8 cellular contexts compared by ENCODE assay signal in the genomic region with DNA sequence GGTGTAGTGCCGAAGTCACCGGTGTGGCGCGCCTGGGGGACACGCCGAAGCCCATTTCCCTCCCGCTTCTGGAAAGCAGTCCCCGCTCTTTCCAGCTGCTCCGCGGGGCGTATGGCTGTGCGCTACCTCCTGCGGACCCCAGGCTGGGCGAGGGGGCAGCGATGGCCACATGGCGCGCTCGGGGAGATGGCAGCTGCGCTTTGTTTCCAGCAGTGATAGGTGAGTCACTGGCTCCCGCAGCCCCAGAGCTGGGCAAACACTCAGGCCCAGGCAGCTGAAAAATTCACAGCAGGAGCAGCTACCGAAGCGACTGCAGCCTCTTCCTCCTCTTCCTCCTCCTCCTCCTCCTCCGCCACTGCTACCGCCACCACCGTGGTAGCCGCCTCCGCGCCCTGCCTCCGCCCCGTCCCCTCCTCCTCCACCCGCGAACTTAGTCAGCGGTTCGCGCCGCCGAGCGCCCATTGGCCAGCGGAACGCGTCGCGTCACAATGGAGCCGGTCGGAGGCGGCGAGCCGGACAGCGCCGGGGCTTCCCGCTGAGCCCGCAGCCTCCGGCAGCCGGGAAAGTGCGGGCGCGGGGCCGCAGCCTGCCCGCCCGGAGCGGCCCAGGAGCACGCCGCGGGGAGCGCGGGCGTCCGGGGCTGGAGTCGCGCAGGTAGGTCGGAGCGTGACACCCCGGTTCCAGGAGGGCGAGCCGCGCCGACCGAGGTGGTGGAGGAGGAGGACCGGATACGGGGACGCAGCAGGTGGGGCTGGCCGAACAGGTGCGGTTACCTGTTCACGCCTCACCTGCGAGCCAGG. TPM values are rescaled to one million over a fixed set of nuclear protein-coding genes. Genes with fewer than 3 reads are reported as not detected.
DNase-seq lines count a peak whose midpoint lies in the region; ATAC-seq and TF ChIP-seq lines count a peak whose summit lies in the region.

A gene (plus strand): TSS at position 461 of the 800 bp plus-strand sequence. CDS start 57,822 bp downstream, outside the sequence.

- peak within 1 kb of the TSS; percentile 71 to 85 for H3K27ac Mint-ChIP-seq in natural killer cell treated with Interleukin-12 subunit alpha and Interleukin-12 subunit beta and Interleukin-15 and Interleukin-18, amount 100 ng/mL, for 72 hours

- no peak for TF ChIP-seq CTCF in RWPE1 (conservative IDR thresholded peaks at IDR 0.05; ENCODE audit: low read depth)
- TF ChIP-seq CTCF in fibroblast of pulmonary artery (IDR thresholded peaks at IDR 0.05; ENCODE audit: low read length, missing control alignments): no peak

- peaks cover 0 to 6% of the 10 kb centered on the region in 2 donors for H3K27me3 Mint-ChIP-seq in natural killer cell treated with Interleukin-12 subunit alpha and Interleukin-12 subunit beta and Interleukin-15 and Interleukin-18, amount 100 ng/mL, for 72 hours

- peak; percentile 74 for ATAC-seq in GM21576 (IDR thresholded peaks at IDR 0.05; ENCODE audit: unreplicated experiment)
- peak; percentile 97 to 99 for ATAC-seq in natural killer cell treated with Interleukin-12 subunit alpha and Interleukin-12 subunit beta and Interleukin-15 and Interleukin-18, amount 100 ng/mL, for 72 hours

- TF ChIP-seq EP300 in Ishikawa (IDR thresholded peaks at IDR 0.05; ENCODE audit: borderline replicate concordance): 0 out of 2 replicates have a peak, but pooled peaks have one; percentile 9

- CTCF ChIA-PET in RWPE1 (lab: Yijun Ruan, JAX): interaction anchor here (0.6 kb wide), 1 partner anchor 28 kb away, joined by 4 read pairs; no protein-coding TSS in a partner anchor

- H3K4me1 Mint-ChIP-seq in natural killer cell treated with Interleukin-12 subunit alpha and Interleukin-12 subunit beta and Interleukin-15 and Interleukin-18, amount 100 ng/mL, for 72 hours (ENCODE audit: low read depth in 2 of 2): peaks cover 15 to 20% of the 10 kb centered on the region in 2 donors

- no peak within 1 kb of the TSS for H3K4me3 Mint-ChIP-seq in natural killer cell treated with Interleukin-12 subunit alpha and Interleukin-12 subunit beta and Interleukin-15 and Interleukin-18, amount 100 ng/mL, for 72 hours

- H3K9me3 Mint-ChIP-seq in natural killer cell treated with Interleukin-12 subunit alpha and Interleukin-12 subunit beta and Interleukin-15 and Interleukin-18, amount 100 ng/mL, for 72 hours: no peaks in the 10 kb centered on the region

- H3K36me3 Mint-ChIP-seq in natural killer cell treated with Interleukin-12 subunit alpha and Interleukin-12 subunit beta and Interleukin-15 and Interleukin-18, amount 100 ng/mL, for 72 hours: no peaks in the 10 kb centered on the region

- peak within 1 kb of the TSS; percentile 57 for H3K27ac ChIP-seq in RWPE1

- DNase-seq in DMS53 treated with DMSO at 0.1 percent for 48 hours (lab: John Stamatoyannopoulos, UW; ENCODE audit: unreplicated experiment) (peak; percentile 84), RWPE1 (ENCODE audit: low spot score) (peak; percentile 87), fibroblast of pulmonary artery (ENCODE audit: low read depth) (peak; percentile 84)
- peak; percentile 87 for DNase-seq in activated T-helper 9 cell treated with anti-CD3 and anti-CD28 coated beads, Interleukin-2, amount 50 U/mL, for 16 hours (ENCODE audit: low read depth)
- DNase-seq in natural killer cell treated with Interleukin-12 subunit alpha and Interleukin-12 subunit beta and Interleukin-15 and Interleukin-18, amount 100 ng/mL, for 72 hours (ENCODE audit: low spot score): peak; percentile 96
- peak; percentile 87 for DNase-seq in stimulated activated naive CD4-positive, alpha-beta T cell treated with Interleukin-2 at 50 U/mL for 16 hours (lab: John Stamatoyannopoulos, UW)

- POLR2A ChIA-PET in RWPE1 (lab: Yijun Ruan, JAX; ENCODE audit: low non-redundant PET): no interaction called here

- H3K4me3 ChIP-seq in fibroblast of pulmonary artery (replicated peaks; ENCODE audit: low read depth, low read length): peak within 1 kb of the TSS; percentile 93

- TF ChIP-seq RAD21 in Ishikawa (IDR thresholded peaks at IDR 0.05; ENCODE audit: low read depth): no peak

TF ChIP-seq in Ishikawa, 13 proteins besides CTCF, POLR2A, EP300 and RAD21:
- TF ChIP-seq YY1 (IDR thresholded peaks at IDR 0.05; ENCODE audit: low read depth): peak; percentile 51; the same call in 1 of the 2 replicates
- TF ChIP-seq CEBPB (IDR thresholded peaks at IDR 0.05): no peak
- TF ChIP-seq, protein P1, sequence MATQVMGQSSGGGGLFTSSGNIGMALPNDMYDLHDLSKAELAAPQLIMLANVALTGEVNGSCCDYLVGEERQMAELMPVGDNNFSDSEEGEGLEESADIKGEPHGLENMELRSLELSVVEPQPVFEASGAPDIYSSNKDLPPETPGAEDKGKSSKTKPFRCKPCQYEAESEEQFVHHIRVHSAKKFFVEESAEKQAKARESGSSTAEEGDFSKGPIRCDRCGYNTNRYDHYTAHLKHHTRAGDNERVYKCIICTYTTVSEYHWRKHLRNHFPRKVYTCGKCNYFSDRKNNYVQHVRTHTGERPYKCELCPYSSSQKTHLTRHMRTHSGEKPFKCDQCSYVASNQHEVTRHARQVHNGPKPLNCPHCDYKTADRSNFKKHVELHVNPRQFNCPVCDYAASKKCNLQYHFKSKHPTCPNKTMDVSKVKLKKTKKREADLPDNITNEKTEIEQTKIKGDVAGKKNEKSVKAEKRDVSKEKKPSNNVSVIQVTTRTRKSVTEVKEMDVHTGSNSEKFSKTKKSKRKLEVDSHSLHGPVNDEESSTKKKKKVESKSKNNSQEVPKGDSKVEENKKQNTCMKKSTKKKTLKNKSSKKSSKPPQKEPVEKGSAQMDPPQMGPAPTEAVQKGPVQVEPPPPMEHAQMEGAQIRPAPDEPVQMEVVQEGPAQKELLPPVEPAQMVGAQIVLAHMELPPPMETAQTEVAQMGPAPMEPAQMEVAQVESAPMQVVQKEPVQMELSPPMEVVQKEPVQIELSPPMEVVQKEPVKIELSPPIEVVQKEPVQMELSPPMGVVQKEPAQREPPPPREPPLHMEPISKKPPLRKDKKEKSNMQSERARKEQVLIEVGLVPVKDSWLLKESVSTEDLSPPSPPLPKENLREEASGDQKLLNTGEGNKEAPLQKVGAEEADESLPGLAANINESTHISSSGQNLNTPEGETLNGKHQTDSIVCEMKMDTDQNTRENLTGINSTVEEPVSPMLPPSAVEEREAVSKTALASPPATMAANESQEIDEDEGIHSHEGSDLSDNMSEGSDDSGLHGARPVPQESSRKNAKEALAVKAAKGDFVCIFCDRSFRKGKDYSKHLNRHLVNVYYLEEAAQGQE (IDR thresholded peaks at IDR 0.05; ENCODE audit: low read depth): 0 out of 2 replicates have a peak, but pooled peaks have one; percentile 12
- peak; percentile 55; the same call in 1 of the 2 replicates for TF ChIP-seq ZBTB7A (IDR thresholded peaks at IDR 0.05; ENCODE audit: low read depth)
- TF ChIP-seq EGR1 (IDR thresholded peaks at IDR 0.05): peak; percentile 90
- TF ChIP-seq TCF12 (IDR thresholded peaks at IDR 0.05; ENCODE audit: low read depth): peak; percentile 48; the same call in 1 of the 2 replicates
- no peak for TF ChIP-seq CREB1 (IDR thresholded peaks at IDR 0.05; ENCODE audit: low read depth)
- TF ChIP-seq, protein P2, sequence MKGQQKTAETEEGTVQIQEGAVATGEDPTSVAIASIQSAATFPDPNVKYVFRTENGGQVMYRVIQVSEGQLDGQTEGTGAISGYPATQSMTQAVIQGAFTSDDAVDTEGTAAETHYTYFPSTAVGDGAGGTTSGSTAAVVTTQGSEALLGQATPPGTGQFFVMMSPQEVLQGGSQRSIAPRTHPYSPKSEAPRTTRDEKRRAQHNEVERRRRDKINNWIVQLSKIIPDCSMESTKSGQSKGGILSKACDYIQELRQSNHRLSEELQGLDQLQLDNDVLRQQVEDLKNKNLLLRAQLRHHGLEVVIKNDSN (IDR thresholded peaks at IDR 0.05): peak; percentile 18; the same call in 1 of the 2 replicates
- peak; percentile 50 for TF ChIP-seq TAF1 (IDR thresholded peaks at IDR 0.05; ENCODE audit: low read depth)
- TF ChIP-seq NFIC (IDR thresholded peaks at IDR 0.05): no peak
- TF ChIP-seq, protein P3, sequence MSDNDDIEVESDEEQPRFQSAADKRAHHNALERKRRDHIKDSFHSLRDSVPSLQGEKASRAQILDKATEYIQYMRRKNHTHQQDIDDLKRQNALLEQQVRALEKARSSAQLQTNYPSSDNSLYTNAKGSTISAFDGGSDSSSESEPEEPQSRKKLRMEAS (IDR thresholded peaks at IDR 0.05): peak; percentile 79
- TF ChIP-seq TEAD4 (IDR thresholded peaks at IDR 0.05): 0 out of 2 replicates have a peak, but pooled peaks have one; percentile 3

RNA-seq across cellular contexts. Expression of the gene that starts here (rescaled TPM):
- total RNA-seq in natural killer cell treated with Interleukin-12 subunit alpha and Interleukin-12 subunit beta and Interleukin-15 and Interleukin-18, amount 100 ng/mL, for 72 hours: 10 to 100 TPM; 11.1 to 15.3 TPM

Comparison
In these comparisons a context has a peak if more than half of its experiments do, and no peak if none do; other contexts are left out.
1. Peak in every context shown above with its lines: DNase-seq, ATAC-seq, H3K4me3 ChIP-seq and H3K27ac ChIP-seq.